Comparison of ENCODE assay signal across 12 cellular contexts in the genomic region with DNA sequence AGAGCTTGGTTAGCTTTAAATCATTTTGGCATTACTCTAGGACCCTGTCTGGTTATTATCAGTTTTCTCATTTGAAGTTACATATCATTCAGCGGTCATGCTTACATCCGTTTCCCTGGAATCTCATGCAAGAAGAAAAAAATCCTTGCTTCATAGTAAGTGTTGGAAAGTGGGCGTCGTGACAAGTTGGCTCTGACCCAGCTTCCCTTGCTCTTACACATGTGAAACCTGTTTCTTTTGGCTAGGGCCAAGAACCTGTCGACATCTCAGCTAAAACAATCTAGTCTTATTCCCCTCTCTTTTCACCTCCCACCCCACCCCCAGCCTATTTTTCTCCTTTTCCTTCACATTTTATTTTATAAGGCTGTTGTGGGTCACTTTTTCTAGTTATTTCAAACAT. TPM values are rescaled to one million over a fixed set of nuclear protein-coding genes. Genes with fewer than 3 reads are reported as not detected.
A peak's percentile ranks its signal among the peaks of the same experiment; 100 is the strongest.
DNase-seq lines count a peak whose midpoint lies in the region; ATAC-seq and TF ChIP-seq lines count a peak whose summit lies in the region.
"Had no signal": no experiment of that assay in that cellular context is flagged by ENCODE, and none has a peak within 500 bp of the region (broad histone marks: within the 10 kb centered on the region; RNA-seq: fewer than 3 reads in every experiment).

No MANE protein-coding gene starts in this region.

- H3K27me3 ChIP-seq in body of pancreas = no peaks in the 10 kb centered on the region
- H3K27me3 ChIP-seq: esophagus muscularis mucosa had no signal

- DNase-seq in EH (ENCODE audit: low read depth) (peak; percentile 11), body of pancreas (peak; percentile 86 to 97 (median 92)), cardiac septum (ENCODE audit: low spot score) (peak; percentile 80), pons (ENCODE audit: low spot score) (peak; percentile 25), GM19240 (ENCODE audit: insufficient read length, low spot score) (no peak), H4 (ENCODE audit: low spot score) (no peak), KBM-7 (no peak)
- DNase-seq: NCI-H748 treated with DMSO at 0.1 percent for 48 hours, T-helper 1 cell had no signal

- no peaks in the 10 kb centered on the region for H3K9me3 ChIP-seq in body of pancreas
- H3K9me3 ChIP-seq: esophagus muscularis mucosa, HAP-1 had no signal

- in situ Hi-C loops in KBM-7 (cut with MboI; ENCODE audit: low pct_unique_long_range_greater_than_20kb, low sequenced_read_pairs) = no loop called here

- ATAC-seq in body of pancreas (peak; percentile 81), GM18498 (IDR thresholded peaks at IDR 0.05; ENCODE audit: unreplicated experiment) (no peak)

- intact Hi-C loops in body of pancreas (cut with DNase I) = no loop called here
- intact Hi-C loops in cardiac septum (cut with DNase I) = no loop called here

- TF ChIP-seq CTCF in body of pancreas (IDR thresholded peaks at IDR 0.05) = no peak

- 1 to 8% methylated on average over 5 of the region's 5 CpGs for WGBS in body of pancreas, 2 donors

- no peak overlapping the region for H3K4me3 ChIP-seq in body of pancreas
- H3K4me3 ChIP-seq: esophagus muscularis mucosa, HAP-1 had no signal

- peaks cover 17% of the 10 kb centered on the region for H3K4me1 ChIP-seq in body of pancreas
- H3K4me1 ChIP-seq: HAP-1 had no signal

- no peaks in the 10 kb centered on the region for H3K36me3 ChIP-seq in body of pancreas (replicated peaks in 1 of 2; ENCODE audit: insufficient read depth in 1 of 2, low read depth in 2 of 2)
- H3K36me3 ChIP-seq: esophagus muscularis mucosa, HAP-1 had no signal

- no peak for TF ChIP-seq POLR2A in body of pancreas (IDR thresholded peaks at IDR 0.05)

- H3K27ac ChIP-seq in body of pancreas = peak overlapping the region in 1 of 4 donors; percentile 17

RNA-seq across cellular contexts. Expression of gene ANKS1A, which starts 45.5 kb away (rescaled TPM):
- total RNA-seq in body of pancreas (10 to 100 TPM; 14.3 to 17.1 TPM), cardiac septum (29.5 TPM)
- total RNA-seq in H4 (2014; rRNA removed; shearing (Covaris generic)) = 7.0 and 8.8 TPM in 2 replicates

RNA-seq across cellular contexts. Expression of gene TAF11, which starts 46.7 kb away (rescaled TPM):
- total RNA-seq in body of pancreas (10 to 100 TPM; 16.6 to 16.8 TPM), cardiac septum (20.0 TPM)
- total RNA-seq in H4 (2014; rRNA removed; shearing (Covaris generic)) = 40.5 and 44.5 TPM in 2 replicates

Comparison
In these comparisons a context has a peak if more than half of its experiments do, and no peak if none do; other contexts are left out.
1. DNase-seq: peak in EH (single experiment), body of pancreas (4 of 4), cardiac septum (single experiment) and pons (single experiment); none in GM19240 (single experiment), H4 (single experiment) and KBM-7 (single experiment).